ENCODE assay signal across 21 cellular contexts in genomic region chr11:563812-564578, GRCh38. TPM values are rescaled to one million over a fixed set of nuclear protein-coding genes. Genes with fewer than 3 reads are reported as not detected.
DNase-seq lines count a peak whose midpoint lies in the region; ATAC-seq and TF ChIP-seq lines count a peak whose summit lies in the region.
"Had no signal": no experiment of that assay in that cellular context is flagged by ENCODE, and none has a peak within 500 bp of the region (broad histone marks: within the 10 kb centered on the region; RNA-seq: fewer than 3 reads in every experiment).

No MANE protein-coding gene starts in this region.

- no peak for TF ChIP-seq CTCF in PC-9 (conservative IDR thresholded peaks at IDR 0.05)

- peak; percentile 16 for DNase-seq in activated CD4-positive, alpha-beta T cell treated with anti-CD3 and anti-CD28 coated beads for 36 hours
- DNase-seq in activated CD4-positive, alpha-beta T cell treated with anti-CD3 and anti-CD28 coated beads, Interleukin-2, amount 10 ng/mL, durations not matched to agents 7 days and 5 days = no peak
- peak; percentile 48 to 57 for DNase-seq in PC-9
- DNase-seq in stimulated activated effector memory CD8-positive, alpha-beta T cell treated with anti-CD3 and anti-CD28 coated beads, Interleukin-12 subunit alpha, Interleukin-12 subunit beta, amount 100 ng/mL, for 72 hours (ENCODE audit: low spot score in 2 of 2) = no peak
- DNase-seq in NCI-H82 treated with DMSO at 0.1 percent for 48 hours (lab: John Stamatoyannopoulos, UW; ENCODE audit: unreplicated experiment) = no peak
- no peak for DNase-seq in NCI-H1105 treated with DMSO at 0.1 percent for 48 hours (lab: John Stamatoyannopoulos, UW)
- DNase-seq: activated CD4-positive, CD25-positive, alpha-beta regulatory T cell; activated effector memory CD4-positive, alpha-beta T cell treated with anti-CD3 and anti-CD28 coated beads, Interleukin-2, amount 50 U/mL, for 16 hours; anterior cingulate cortex; CD4-positive, CD25-positive, alpha-beta regulatory T cell; gastrocnemius medialis; NCI-H146; NCI-H226; SHP77 had no signal

- intact Hi-C loops in activated CD4-positive, alpha-beta T cell treated with anti-CD3 and anti-CD28 coated beads for 36 hours (cut with DNase I, micrococcal nuclease) = no loop called here
- intact Hi-C loops in PC-9 (cut with micrococcal nuclease; ENCODE audit: unreplicated experiment) = loop anchor here (10.0 kb wide), 1 partner anchor 161 kb away; no protein-coding TSS in a partner anchor

- no peak overlapping the region for H3K27ac ChIP-seq in PC-9
- peak overlapping the region; percentile 50 to 84 for H3K27ac ChIP-seq in esophagus (ENCODE audit: low read depth in 2 of 2, low read length in 1 of 2)
- H3K27ac ChIP-seq: A549, gastrocnemius medialis, left lung had no signal

- H3K4me1 Mint-ChIP-seq in activated CD4-positive, alpha-beta T cell treated with anti-CD3 and anti-CD28 coated beads for 36 hours = peaks cover 8% of the 10 kb centered on the region
- peaks cover 27% of the 10 kb centered on the region for H3K4me1 Mint-ChIP-seq in activated CD4-positive, alpha-beta T cell treated with anti-CD3 and anti-CD28 coated beads, Interleukin-2, amount 10 ng/mL, durations not matched to agents 7 days and 5 days
- H3K4me1 Mint-ChIP-seq in stimulated activated effector memory CD8-positive, alpha-beta T cell treated with anti-CD3 and anti-CD28 coated beads, Interleukin-12 subunit alpha, Interleukin-12 subunit beta, amount 100 ng/mL, for 72 hours = peaks cover 20% of the 10 kb centered on the region

- H3K9me2 ChIP-seq in PC-9 (ENCODE audit: insufficient read depth) = no peaks in the 10 kb centered on the region

- H3K4me3 Mint-ChIP-seq in activated CD4-positive, alpha-beta T cell treated with anti-CD3 and anti-CD28 coated beads for 36 hours = no peak overlapping the region
- no peak overlapping the region for H3K4me3 Mint-ChIP-seq in activated CD4-positive, alpha-beta T cell treated with anti-CD3 and anti-CD28 coated beads, Interleukin-2, amount 10 ng/mL, durations not matched to agents 7 days and 5 days
- no peak overlapping the region for H3K4me3 Mint-ChIP-seq in stimulated activated effector memory CD8-positive, alpha-beta T cell treated with anti-CD3 and anti-CD28 coated beads, Interleukin-12 subunit alpha, Interleukin-12 subunit beta, amount 100 ng/mL, for 72 hours
- H3K4me3 Mint-ChIP-seq: T-helper 1 cell treated with Interleukin-12 subunit alpha and Interleukin-12 subunit beta and Interleukin-4 antibody, amounts not matched to agents 30 μg/mL and 1 μg/mL, for 36 hours had no signal

- H3K36me3 ChIP-seq in PC-9 (ENCODE audit: low read depth) = no peaks in the 10 kb centered on the region
- H3K36me3 ChIP-seq in esophagus (ENCODE audit: control insufficient read depth in 2 of 2, insufficient read depth in 2 of 2, low read length in 1 of 2) = peaks cover 0 to 25% of the 10 kb centered on the region in 2 donors
- H3K36me3 ChIP-seq: gastrocnemius medialis had no signal

- POLR2A ChIA-PET in activated CD4-positive, alpha-beta T cell treated with anti-CD3 and anti-CD28 coated beads for 36 hours (lab: Charles Lee) = interaction anchor here (0.9 kb wide), 1 partner anchor 15 kb away, joined by 3 read pairs; no protein-coding TSS in a partner anchor
- POLR2A ChIA-PET in activated CD4-positive, alpha-beta T cell treated with anti-CD3 and anti-CD28 coated beads, Interleukin-2, amount 10 ng/mL, durations not matched to agents 7 days and 5 days (lab: Charles Lee) = no interaction called here
- POLR2A ChIA-PET in PC-9 (lab: Charles Lee; ENCODE audit: unreplicated experiment) = interaction anchor here (0.5 to 0.6 kb wide), 2 partner anchors 141 to 143 kb away, joined by 5 read pairs; no protein-coding TSS in a partner anchor

- H3K27me3 Mint-ChIP-seq in activated CD4-positive, alpha-beta T cell treated with anti-CD3 and anti-CD28 coated beads for 36 hours = no peaks in the 10 kb centered on the region
- H3K27me3 Mint-ChIP-seq in activated CD4-positive, alpha-beta T cell treated with anti-CD3 and anti-CD28 coated beads, Interleukin-2, amount 10 ng/mL, durations not matched to agents 7 days and 5 days = peaks cover 2% of the 10 kb centered on the region
- H3K27me3 Mint-ChIP-seq: CD4-positive, CD25-positive, alpha-beta regulatory T cell had no signal

- peaks cover 10% of the 10 kb centered on the region; the same call in 1 of the 2 replicates for H3K79me2 ChIP-seq in PC-9 (ENCODE audit: low read depth)

- no peak for ATAC-seq in activated CD4-positive, alpha-beta T cell treated with anti-CD3 and anti-CD28 coated beads for 36 hours
- no peak for ATAC-seq in stimulated activated effector memory CD8-positive, alpha-beta T cell treated with anti-CD3 and anti-CD28 coated beads, Interleukin-12 subunit alpha, Interleukin-12 subunit beta, amount 100 ng/mL, for 72 hours
- ATAC-seq in HG03196 (IDR thresholded peaks at IDR 0.05; ENCODE audit: unreplicated experiment) = no peak
- ATAC-seq: A549, gastrocnemius medialis, left lung had no signal

- H3K9me3 ChIP-seq in PC-9 (ENCODE audit: insufficient read depth, low read depth) = no peaks in the 10 kb centered on the region
- H3K9me3 ChIP-seq in esophagus (ENCODE audit: control insufficient read depth in 2 of 2, insufficient read depth in 1 of 2, low read depth in 1 of 2, low read length in 1 of 2) = no peaks in the 10 kb centered on the region
- H3K9me3 ChIP-seq: A549, gastrocnemius medialis, left lung had no signal

- BruUV-seq in PC-9 (replicated peaks; lab: Mats Ljungman, UMichigan) = no TSS peak

- H2AFZ ChIP-seq in PC-9 = no peak overlapping the region

- H3K4me1 ChIP-seq in PC-9 (replicated peaks; ENCODE audit: insufficient read depth) (0 out of 2 replicates have a peak, but pooled peaks cover under 1% of the 10 kb centered on the region), esophagus (ENCODE audit: control insufficient read depth in 2 of 2, insufficient read depth in 2 of 2, low read length in 1 of 2) (peaks cover 3 to 32% of the 10 kb centered on the region in 2 donors)

- no peaks in the 10 kb centered on the region; the same call in 1 of the 2 replicates for H4K20me1 ChIP-seq in PC-9 (ENCODE audit: insufficient read depth)

- no peak overlapping the region for H3K27ac Mint-ChIP-seq in activated CD4-positive, alpha-beta T cell treated with anti-CD3 and anti-CD28 coated beads for 36 hours
- no peak overlapping the region for H3K27ac Mint-ChIP-seq in activated CD4-positive, alpha-beta T cell treated with anti-CD3 and anti-CD28 coated beads, Interleukin-2, amount 10 ng/mL, durations not matched to agents 7 days and 5 days
- H3K27ac Mint-ChIP-seq in stimulated activated effector memory CD8-positive, alpha-beta T cell treated with anti-CD3 and anti-CD28 coated beads, Interleukin-12 subunit alpha, Interleukin-12 subunit beta, amount 100 ng/mL, for 72 hours = peak overlapping the region; percentile 63
- H3K27ac Mint-ChIP-seq: T-helper 1 cell treated with Interleukin-12 subunit alpha and Interleukin-12 subunit beta and Interleukin-4 antibody, amounts not matched to agents 30 μg/mL and 1 μg/mL, for 36 hours had no signal

- H3K4me2 ChIP-seq in PC-9 = no peak overlapping the region
- H3K4me2 ChIP-seq: A549 had no signal

- 67 to 77% methylated on average over 12 of the region's 12 CpGs for WGBS in esophagus, 2 donors

- no peak overlapping the region for H3K4me3 ChIP-seq in PC-9
- no peak overlapping the region for H3K4me3 ChIP-seq in esophagus (ENCODE audit: low read depth in 1 of 2, low read length in 2 of 2)
- H3K4me3 ChIP-seq: A549, gastrocnemius medialis, skin epidermis had no signal

- H3K27me3 ChIP-seq in PC-9 (ENCODE audit: insufficient read depth, low read depth) (no peaks in the 10 kb centered on the region), esophagus (ENCODE audit: control insufficient read depth in 1 of 2, insufficient read depth in 2 of 2, low read length in 2 of 2) (no peaks in the 10 kb centered on the region)

- CTCF ChIA-PET in activated CD4-positive, alpha-beta T cell treated with anti-CD3 and anti-CD28 coated beads for 36 hours (lab: Charles Lee) = no interaction called here
- CTCF ChIA-PET in activated CD4-positive, alpha-beta T cell treated with anti-CD3 and anti-CD28 coated beads, Interleukin-2, amount 10 ng/mL, durations not matched to agents 7 days and 5 days (lab: Charles Lee) = interaction anchor here (0.5 to 2.1 kb wide), 4 partner anchors 9 to 21 kb away, joined by 3 to 12 read pairs (median 4); partner anchors contain the start of gene PHRF1
- CTCF ChIA-PET in PC-9 (lab: Charles Lee) = no interaction called here

- H3K36me3 Mint-ChIP-seq in activated CD4-positive, alpha-beta T cell treated with anti-CD3 and anti-CD28 coated beads for 36 hours (ENCODE audit: low read depth) = peaks cover 13% of the 10 kb centered on the region
- H3K36me3 Mint-ChIP-seq in activated CD4-positive, alpha-beta T cell treated with anti-CD3 and anti-CD28 coated beads, Interleukin-2, amount 10 ng/mL, durations not matched to agents 7 days and 5 days (ENCODE audit: low read depth) = peaks cover 9% of the 10 kb centered on the region
- H3K36me3 Mint-ChIP-seq in stimulated activated effector memory CD8-positive, alpha-beta T cell treated with anti-CD3 and anti-CD28 coated beads, Interleukin-12 subunit alpha, Interleukin-12 subunit beta, amount 100 ng/mL, for 72 hours = peaks cover 60% of the 10 kb centered on the region
- H3K36me3 Mint-ChIP-seq: CD4-positive, CD25-positive, alpha-beta regulatory T cell had no signal

- peaks cover 4% of the 10 kb centered on the region; the same call in 1 of the 2 replicates for H3F3A ChIP-seq in PC-9 (ENCODE audit: insufficient read depth, low read depth)

- no peaks in the 10 kb centered on the region for H3K9me3 Mint-ChIP-seq in activated CD4-positive, alpha-beta T cell treated with anti-CD3 and anti-CD28 coated beads for 36 hours (ENCODE audit: low read depth)
- H3K9me3 Mint-ChIP-seq in activated CD4-positive, alpha-beta T cell treated with anti-CD3 and anti-CD28 coated beads, Interleukin-2, amount 10 ng/mL, durations not matched to agents 7 days and 5 days = no peaks in the 10 kb centered on the region
- H3K9me3 Mint-ChIP-seq in stimulated activated effector memory CD8-positive, alpha-beta T cell treated with anti-CD3 and anti-CD28 coated beads, Interleukin-12 subunit alpha, Interleukin-12 subunit beta, amount 100 ng/mL, for 72 hours = no peaks in the 10 kb centered on the region
- H3K9me3 Mint-ChIP-seq: CD4-positive, CD25-positive, alpha-beta regulatory T cell; T-helper 1 cell treated with Interleukin-12 subunit alpha and Interleukin-12 subunit beta and Interleukin-4 antibody, amounts not matched to agents 30 μg/mL and 1 μg/mL, for 36 hours had no signal

RNA-seq across cellular contexts. Expression of gene RASSF7, which starts 3.2 kb away (rescaled TPM):
- 10 to 100 TPM; 16.8 TPM for total RNA-seq in activated CD4-positive, alpha-beta T cell treated with anti-CD3 and anti-CD28 coated beads for 36 hours
- total RNA-seq in activated CD4-positive, alpha-beta T cell treated with anti-CD3 and anti-CD28 coated beads, Interleukin-2, amount 10 ng/mL, durations not matched to agents 7 days and 5 days = 10 to 100 TPM; 30.7 to 38.1 TPM
- 36.2 and 40.8 TPM in 2 replicates for total RNA-seq in PC-9 (2021)
- polyA plus RNA-seq in esophagus = 10 to 100 TPM; 46.6 to 82.4 TPM

RNA-seq across cellular contexts. Expression of gene LMNTD2, which starts 3.5 kb away (rescaled TPM):
- total RNA-seq in activated CD4-positive, alpha-beta T cell treated with anti-CD3 and anti-CD28 coated beads for 36 hours = 1 to 10 TPM; 2.7 to 4.9 TPM
- 1 to 10 TPM; 3.4 to 4.8 TPM for total RNA-seq in activated CD4-positive, alpha-beta T cell treated with anti-CD3 and anti-CD28 coated beads, Interleukin-2, amount 10 ng/mL, durations not matched to agents 7 days and 5 days
- total RNA-seq in PC-9 (2021) = 12.8 and 16.3 TPM in 2 replicates
- polyA plus RNA-seq in esophagus = 1 to 10 TPM; 2.9 to 6.9 TPM
- total RNA-seq: cerebellum had no signal

RNA-seq across cellular contexts. Expression of gene PHRF1, which starts 12.3 kb away (rescaled TPM):
- 10 to 100 TPM; 40.0 to 44.5 TPM for total RNA-seq in activated CD4-positive, alpha-beta T cell treated with anti-CD3 and anti-CD28 coated beads for 36 hours
- total RNA-seq in activated CD4-positive, alpha-beta T cell treated with anti-CD3 and anti-CD28 coated beads, Interleukin-2, amount 10 ng/mL, durations not matched to agents 7 days and 5 days = 10 to 100 TPM; 46.8 to 48.6 TPM
- 21.7 and 24.5 TPM in 2 replicates for total RNA-seq in PC-9 (2021)
- polyA plus RNA-seq in esophagus = 10 to 100 TPM; 13.7 to 28.4 TPM

RNA-seq across cellular contexts. Expression of gene LRRC56, which starts 26.7 kb away (rescaled TPM):
- total RNA-seq in activated CD4-positive, alpha-beta T cell treated with anti-CD3 and anti-CD28 coated beads for 36 hours = under 1 TPM; 0.96 to 0.98 TPM
- total RNA-seq in activated CD4-positive, alpha-beta T cell treated with anti-CD3 and anti-CD28 coated beads, Interleukin-2, amount 10 ng/mL, durations not matched to agents 7 days and 5 days = 1 to 10 TPM; 2.0 to 2.1 TPM
- 5.0 and 6.3 TPM in 2 replicates for total RNA-seq in PC-9 (2021)
- 1 to 10 TPM; 1.7 to 4.0 TPM for polyA plus RNA-seq in esophagus

RNA-seq across cellular contexts. Expression of gene HRAS, which starts 28.6 kb away (rescaled TPM):
- 10 to 100 TPM; 26.8 to 41.9 TPM for total RNA-seq in activated CD4-positive, alpha-beta T cell treated with anti-CD3 and anti-CD28 coated beads for 36 hours
- 10 to 100 TPM; 51.7 to 63.5 TPM for total RNA-seq in activated CD4-positive, alpha-beta T cell treated with anti-CD3 and anti-CD28 coated beads, Interleukin-2, amount 10 ng/mL, durations not matched to agents 7 days and 5 days
- total RNA-seq in PC-9 (2021) = 47.2 and 47.5 TPM in 2 replicates
- polyA plus RNA-seq in esophagus = 100 to 1,000 TPM; 163 to 257 TPM

Comparison
In these comparisons a context has a peak if more than half of its experiments do, and no peak if none do; other contexts are left out.
1. DNase-seq: peak in activated CD4-positive, alpha-beta T cell treated with anti-CD3 and anti-CD28 coated beads for 36 hours (single experiment) and PC-9 (2 of 2); none in activated CD4-positive, alpha-beta T cell treated with anti-CD3 and anti-CD28 coated beads, Interleukin-2, amount 10 ng/mL, durations not matched to agents 7 days and 5 days (single experiment), stimulated activated effector memory CD8-positive, alpha-beta T cell treated with anti-CD3 and anti-CD28 coated beads, Interleukin-12 subunit alpha, Interleukin-12 subunit beta, amount 100 ng/mL, for 72 hours (0 of 2), NCI-H82 treated with DMSO at 0.1 percent for 48 hours (single experiment) and NCI-H1105 treated with DMSO at 0.1 percent for 48 hours (single experiment).